ENCODE assay signal across 23 cellular contexts in genomic region chr2:10502803-10503107, GRCh38.
"Had no signal": no experiment of that assay in that cellular context is flagged by ENCODE, and none has a peak within 500 bp of the region (broad histone marks: within the 10 kb centered on the region; RNA-seq: fewer than 3 reads in every experiment).

No MANE protein-coding gene starts in this region.

- H3K27me3 ChIP-seq: pancreas, thyroid gland, upper lobe of right lung had no signal

- H3K9me3 Mint-ChIP-seq: activated B cell treated with CpG ODN at 0.5 μM for 24 hours; activated T-helper 17 cell treated with anti-CD3 and anti-CD28 coated beads, Interleukin-2, amount 50 U/mL, for 72 hours; effector memory CD8-positive, alpha-beta T cell; immature natural killer cell; naive thymus-derived CD8-positive, alpha-beta T cell; stimulated activated naive CD8-positive, alpha-beta T cell treated with anti-CD3 and anti-CD28 coated beads, Interleukin-15, amount 100 ng/mL, for 72 hours; T-cell had no signal

- H3K4me1 ChIP-seq: pancreas, spleen had no signal

- H3K36me3 Mint-ChIP-seq: immature natural killer cell; naive thymus-derived CD8-positive, alpha-beta T cell; T-cell had no signal

- H3K27ac Mint-ChIP-seq: activated B cell treated with CpG ODN at 0.5 μM for 24 hours; activated T-helper 17 cell treated with anti-CD3 and anti-CD28 coated beads, Interleukin-2, amount 50 U/mL, for 72 hours; immature natural killer cell; stimulated activated naive CD8-positive, alpha-beta T cell treated with anti-CD3 and anti-CD28 coated beads, Interleukin-15, amount 100 ng/mL, for 72 hours; T-cell had no signal

- H3K4me1 Mint-ChIP-seq: activated B cell treated with CpG ODN at 0.5 μM for 24 hours, immature natural killer cell had no signal

- ATAC-seq: activated T-helper 17 cell treated with anti-CD3 and anti-CD28 coated beads, Interleukin-2, amount 50 U/mL, for 72 hours; effector memory CD8-positive, alpha-beta T cell; heart left ventricle; naive thymus-derived CD8-positive, alpha-beta T cell; pancreas; psoas muscle; stimulated activated naive CD8-positive, alpha-beta T cell treated with anti-CD3 and anti-CD28 coated beads, Interleukin-15, amount 100 ng/mL, for 72 hours; T-cell; upper lobe of right lung had no signal

- DNase-seq: activated B cell treated with CpG ODN at 0.5 μM for 24 hours; activated CD4-positive, alpha-beta T cell treated with anti-CD3 and anti-CD28 coated beads, Interleukin-2, amount 50 U/mL, for 1 hour; activated gamma-delta T cell treated with Interleukin-2 at 50 U/mL for 16 hours; activated naive CD4-positive, alpha-beta T cell treated with anti-CD3 and anti-CD28 coated beads, Interleukin-2, amount 50 U/mL, for 16 hours; activated T-cell treated with anti-CD3 and anti-CD28 coated beads, Interleukin-2, amount 50 U/mL, for 1 hour; anterior cingulate cortex; cortex of kidney; effector memory CD8-positive, alpha-beta T cell; hypothalamus; immature natural killer cell; mesenchymal stem cell; naive thymus-derived CD8-positive, alpha-beta T cell; psoas muscle; substantia nigra; thyroid gland; upper lobe of right lung had no signal

- H3K4me3 Mint-ChIP-seq: activated B cell treated with CpG ODN at 0.5 μM for 24 hours; activated T-helper 17 cell treated with anti-CD3 and anti-CD28 coated beads, Interleukin-2, amount 50 U/mL, for 72 hours; effector memory CD8-positive, alpha-beta T cell; immature natural killer cell; naive thymus-derived CD8-positive, alpha-beta T cell; stimulated activated naive CD8-positive, alpha-beta T cell treated with anti-CD3 and anti-CD28 coated beads, Interleukin-15, amount 100 ng/mL, for 72 hours; T-cell had no signal

- H3K27ac ChIP-seq: heart left ventricle, neutrophil, pancreas, psoas muscle, spleen, thyroid gland, upper lobe of right lung had no signal

- H3K9me3 ChIP-seq: heart left ventricle, neutrophil, pancreas, psoas muscle, spleen, thyroid gland, upper lobe of right lung had no signal
